Comparison of ENCODE assay signal across 29 cellular contexts in the genomic region with DNA sequence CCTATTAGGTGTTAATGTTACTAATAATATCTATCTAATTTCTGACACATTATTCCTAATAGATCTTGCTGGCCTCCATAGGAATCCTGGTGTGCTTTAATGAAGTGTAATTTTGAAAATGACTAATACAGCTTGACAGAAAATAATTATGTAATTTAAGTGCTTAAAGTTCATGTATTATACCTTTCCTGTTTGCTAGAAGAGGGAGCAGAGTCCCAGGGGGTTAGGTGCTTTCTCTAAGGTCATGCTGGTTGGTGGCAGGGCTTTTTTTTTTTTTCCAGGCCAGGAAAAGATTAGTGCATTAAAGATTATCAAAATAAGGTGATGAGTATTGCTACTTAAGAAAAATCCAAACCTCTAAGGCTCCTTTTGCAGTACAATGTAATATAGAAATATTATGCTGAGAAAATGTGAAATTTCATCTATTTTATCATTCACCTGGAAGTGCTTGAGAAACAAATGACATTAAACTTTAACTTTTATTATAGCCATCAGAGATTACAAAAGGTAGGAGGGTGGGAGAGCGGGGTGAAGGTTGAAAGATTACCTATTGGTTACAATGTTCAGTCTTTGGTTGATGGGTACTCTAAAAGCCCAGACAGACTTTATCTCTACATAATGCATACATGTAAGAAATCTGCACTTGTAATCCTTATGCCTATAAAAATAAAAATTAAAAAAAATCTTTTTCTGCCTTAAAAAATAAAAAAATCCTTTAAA.
"Had no signal": no experiment of that assay in that cellular context is flagged by ENCODE, and none has a peak within 500 bp of the region (broad histone marks: within the 10 kb centered on the region; RNA-seq: fewer than 3 reads in every experiment).

No MANE protein-coding gene starts in this region.

- H3K27ac ChIP-seq: breast epithelium, esophagus muscularis mucosa, foreskin keratinocyte, heart right ventricle, left lung, neutrophil, skin epidermis, stomach, tibial artery, upper lobe of right lung had no signal

- H3K36me3 Mint-ChIP-seq: activated CD8-positive, alpha-beta memory T cell treated with anti-CD3 and anti-CD28 coated beads, Interleukin-2, amount 10 ng/mL, durations not matched to agents 7 days and 5 days; activated naive CD4-positive, alpha-beta T cell treated with anti-CD3 and anti-CD28 coated beads, Interleukin-2, amount 50 U/mL, for 72 hours had no signal

- H3K4me3 Mint-ChIP-seq: activated CD4-positive, alpha-beta memory T cell treated with anti-CD3 and anti-CD28 coated beads, Interleukin-2, amount 10 ng/mL, durations not matched to agents 7 days and 5 days; activated CD4-positive, alpha-beta T cell treated with anti-CD3 and anti-CD28 coated beads, Interleukin-2, amount 10 ng/mL, durations not matched to agents 7 days and 5 days; activated CD8-positive, alpha-beta memory T cell treated with anti-CD3 and anti-CD28 coated beads, Interleukin-2, amount 10 ng/mL, durations not matched to agents 7 days and 5 days; central memory CD8-positive, alpha-beta T cell; dendritic cell treated with granulocyte-macrophage colony-stimulating factor and Interleukin-4, amounts not matched to agents 40 ng/mL and 50 ng/mL, for 4 days; nephron progenitor cell; stimulated activated naive B cell treated with anti-CD40 and anti-IgM and Interleukin-4, amounts not matched to agents 10 μg/mL and 1 μg/mL and 100 μg/mL, for 72 hours had no signal

- H3K27me3 Mint-ChIP-seq: activated CD4-positive, alpha-beta memory T cell treated with anti-CD3 and anti-CD28 coated beads, Interleukin-2, amount 10 ng/mL, durations not matched to agents 7 days and 5 days; activated CD4-positive, alpha-beta T cell treated with anti-CD3 and anti-CD28 coated beads, Interleukin-2, amount 10 ng/mL, durations not matched to agents 7 days and 5 days; activated CD8-positive, alpha-beta memory T cell treated with anti-CD3 and anti-CD28 coated beads, Interleukin-2, amount 10 ng/mL, durations not matched to agents 7 days and 5 days; central memory CD8-positive, alpha-beta T cell; dendritic cell treated with granulocyte-macrophage colony-stimulating factor and Interleukin-4, amounts not matched to agents 40 ng/mL and 50 ng/mL, for 4 days; stimulated activated naive B cell treated with anti-CD40 and anti-IgM and Interleukin-4, amounts not matched to agents 10 μg/mL and 1 μg/mL and 100 μg/mL, for 72 hours had no signal

- H3K4me1 ChIP-seq: breast epithelium, foreskin keratinocyte, stomach, tibial artery, upper lobe of right lung had no signal

- H3K4me1 Mint-ChIP-seq: activated CD4-positive, alpha-beta memory T cell treated with anti-CD3 and anti-CD28 coated beads, Interleukin-2, amount 10 ng/mL, durations not matched to agents 7 days and 5 days; activated CD4-positive, alpha-beta T cell treated with anti-CD3 and anti-CD28 coated beads, Interleukin-2, amount 10 ng/mL, durations not matched to agents 7 days and 5 days; central memory CD8-positive, alpha-beta T cell; nephron progenitor cell had no signal

- H3K27me3 ChIP-seq: breast epithelium, esophagus muscularis mucosa, foreskin keratinocyte, heart right ventricle, left lung, neutrophil, stomach, tibial artery, upper lobe of right lung had no signal

- DNase-seq: activated CD4-positive, alpha-beta memory T cell treated with anti-CD3 and anti-CD28 coated beads, Interleukin-2, amount 10 ng/mL, durations not matched to agents 7 days and 5 days; activated CD4-positive, alpha-beta T cell treated with anti-CD3 and anti-CD28 coated beads for 1 hour; activated CD4-positive, alpha-beta T cell treated with anti-CD3 and anti-CD28 coated beads, Interleukin-2, amount 10 ng/mL, durations not matched to agents 7 days and 5 days; activated CD8-positive, alpha-beta memory T cell treated with anti-CD3 and anti-CD28 coated beads, Interleukin-2, amount 10 ng/mL, durations not matched to agents 7 days and 5 days; activated naive CD4-positive, alpha-beta T cell; activated T-cell treated with anti-CD3 and anti-CD28 coated beads, Interleukin-2, amount 50 U/mL, for 48 hours; effector CD4-positive, alpha-beta T cell; foreskin keratinocyte; heart right ventricle; left lung; mesendoderm; nephron progenitor cell; stimulated activated CD4-positive, alpha-beta T cell treated with anti-CD3 and anti-CD28 coated beads, Interleukin-1b, Interleukin-23, amount 100 ng/mL, for 48 hours; stimulated activated CD4-positive, alpha-beta T cell treated with anti-CD3 and anti-CD28 coated beads, Interleukin-4, amount 100 ng/mL, for 4 hours; stimulated activated CD8-positive, alpha-beta memory T cell treated with anti-CD3 and anti-CD28 coated beads, Interleukin-4, amount 100 ng/mL, for 48 hours; stimulated activated naive B cell treated with anti-CD40 and anti-IgM and Interleukin-4, amounts not matched to agents 10 μg/mL and 1 μg/mL and 100 μg/mL, for 72 hours; stomach; T-helper 2 cell; tibial artery; upper lobe of right lung had no signal

- H3K9me3 Mint-ChIP-seq: activated CD4-positive, alpha-beta memory T cell treated with anti-CD3 and anti-CD28 coated beads, Interleukin-2, amount 10 ng/mL, durations not matched to agents 7 days and 5 days; activated CD4-positive, alpha-beta T cell treated with anti-CD3 and anti-CD28 coated beads, Interleukin-2, amount 10 ng/mL, durations not matched to agents 7 days and 5 days; activated naive CD4-positive, alpha-beta T cell treated with anti-CD3 and anti-CD28 coated beads, Interleukin-2, amount 50 U/mL, for 72 hours; central memory CD8-positive, alpha-beta T cell; dendritic cell treated with granulocyte-macrophage colony-stimulating factor and Interleukin-4, amounts not matched to agents 40 ng/mL and 50 ng/mL, for 4 days; nephron progenitor cell; stimulated activated naive B cell treated with anti-CD40 and anti-IgM and Interleukin-4, amounts not matched to agents 10 μg/mL and 1 μg/mL and 100 μg/mL, for 72 hours had no signal

- ATAC-seq: activated CD8-positive, alpha-beta memory T cell treated with anti-CD3 and anti-CD28 coated beads, Interleukin-2, amount 10 ng/mL, durations not matched to agents 7 days and 5 days; activated naive CD4-positive, alpha-beta T cell treated with anti-CD3 and anti-CD28 coated beads, Interleukin-2, amount 50 U/mL, for 72 hours; foreskin keratinocyte; heart right ventricle; left lung; sciatic nerve; stimulated activated naive B cell treated with anti-CD40 and anti-IgM and Interleukin-4, amounts not matched to agents 10 μg/mL and 1 μg/mL and 100 μg/mL, for 72 hours; upper lobe of right lung had no signal

- H3K4me3 ChIP-seq: breast epithelium, esophagus muscularis mucosa, heart right ventricle, left lung, lung, skin epidermis, stomach, tibial artery, upper lobe of right lung had no signal

- H3K36me3 ChIP-seq: breast epithelium, left lung, neutrophil, upper lobe of right lung had no signal

- H3K9me3 ChIP-seq: breast epithelium, esophagus muscularis mucosa, heart right ventricle, left lung, neutrophil, stomach, tibial artery, upper lobe of right lung had no signal

- H3K27ac Mint-ChIP-seq: activated CD4-positive, alpha-beta memory T cell treated with anti-CD3 and anti-CD28 coated beads, Interleukin-2, amount 10 ng/mL, durations not matched to agents 7 days and 5 days; activated CD4-positive, alpha-beta T cell treated with anti-CD3 and anti-CD28 coated beads, Interleukin-2, amount 10 ng/mL, durations not matched to agents 7 days and 5 days; activated CD8-positive, alpha-beta memory T cell treated with anti-CD3 and anti-CD28 coated beads, Interleukin-2, amount 10 ng/mL, durations not matched to agents 7 days and 5 days; activated naive CD4-positive, alpha-beta T cell treated with anti-CD3 and anti-CD28 coated beads, Interleukin-2, amount 50 U/mL, for 72 hours; dendritic cell treated with granulocyte-macrophage colony-stimulating factor and Interleukin-4, amounts not matched to agents 40 ng/mL and 50 ng/mL, for 4 days; nephron progenitor cell; stimulated activated naive B cell treated with anti-CD40 and anti-IgM and Interleukin-4, amounts not matched to agents 10 μg/mL and 1 μg/mL and 100 μg/mL, for 72 hours had no signal
